ENCODE assay signal across 20 cellular contexts in genomic region chr5:56055859-56056258, GRCh38.
DNase-seq lines count a peak whose midpoint lies in the region; ATAC-seq and TF ChIP-seq lines count a peak whose summit lies in the region.
"Had no signal": no experiment of that assay in that cellular context is flagged by ENCODE, and none has a peak within 500 bp of the region (broad histone marks: within the 10 kb centered on the region; RNA-seq: fewer than 3 reads in every experiment).

No MANE protein-coding gene starts in this region.

- peaks cover 2% of the 10 kb centered on the region for H3K36me3 Mint-ChIP-seq in activated naive CD4-positive, alpha-beta T cell treated with anti-CD3 and anti-CD28 coated beads for 36 hours (ENCODE audit: low read depth)
- H3K36me3 Mint-ChIP-seq in activated naive CD4-positive, alpha-beta T cell treated with anti-CD3 and anti-CD28 coated beads, Interleukin-2, amount 50 U/mL, for 72 hours, result peaks cover 5 to 22% of the 10 kb centered on the region in 2 donors
- H3K36me3 Mint-ChIP-seq in T-cell, result peaks cover 3% of the 10 kb centered on the region
- peaks cover 0 to 29% (median 9%) of the 10 kb centered on the region in 5 donors for H3K36me3 Mint-ChIP-seq in naive thymus-derived CD4-positive, alpha-beta T cell
- H3K36me3 Mint-ChIP-seq in MCF 10A (ENCODE audit: insufficient read depth, unreplicated experiment), result no peaks in the 10 kb centered on the region
- H3K36me3 Mint-ChIP-seq in activated CD4-positive, alpha-beta T cell treated with anti-CD3 and anti-CD28 coated beads, Interleukin-2, amount 10 ng/mL, durations not matched to agents 24 days and 14 days (ENCODE audit: low read depth), result peaks cover 10% of the 10 kb centered on the region

- ATAC-seq in activated naive CD4-positive, alpha-beta T cell treated with anti-CD3 and anti-CD28 coated beads, Interleukin-2, amount 50 U/mL, for 72 hours, result no peak
- peak in 3 of 4 experiments; percentile 15 to 31 (median 17) for ATAC-seq in T-cell (replicated peaks in 1 of 4)
- no peak for ATAC-seq in naive thymus-derived CD4-positive, alpha-beta T cell
- ATAC-seq: foreskin keratinocyte had no signal

- no peak for DNase-seq in activated naive CD4-positive, alpha-beta T cell treated with anti-CD3 and anti-CD28 coated beads for 36 hours
- DNase-seq in activated naive CD4-positive, alpha-beta T cell treated with anti-CD3 and anti-CD28 coated beads, Interleukin-2, amount 50 U/mL, for 72 hours (ENCODE audit: low spot score in 2 of 2), result no peak
- DNase-seq in KBM-7 (peak; percentile 59), T-cell (no peak), MCF 10A (ENCODE audit: unreplicated experiment) (no peak), T-helper 9 cell (no peak)
- peak in 2 of 9 donors; percentile 8 to 31 for DNase-seq in naive thymus-derived CD4-positive, alpha-beta T cell
- no peak for DNase-seq in activated CD4-positive, alpha-beta T cell treated with anti-CD3 and anti-CD28 coated beads, Interleukin-2, amount 10 ng/mL, durations not matched to agents 24 days and 14 days
- DNase-seq: activated effector memory CD4-positive, alpha-beta T cell treated with anti-CD3 and anti-CD28 coated beads, Interleukin-2, amount 50 U/mL, for 16 hours; central memory CD4-positive, alpha-beta T cell; erythroblast; foreskin keratinocyte; H7; NCI-H1417; NCI-H2107; NCI-H526; SHP77; stimulated activated CD4-positive, alpha-beta T cell treated with anti-CD3 and anti-CD28 coated beads, Interleukin-4, amount 100 ng/mL, for 1 hour; upper lobe of left lung had no signal

- TF ChIP-seq CTCF in MCF 10A (IDR thresholded peaks at IDR 0.05; ENCODE audit: unreplicated experiment), result no peak

- no peaks in the 10 kb centered on the region for H3K27me3 Mint-ChIP-seq in activated naive CD4-positive, alpha-beta T cell treated with anti-CD3 and anti-CD28 coated beads for 36 hours (ENCODE audit: low read depth)
- H3K27me3 Mint-ChIP-seq in T-cell (no peaks in the 10 kb centered on the region), MCF 10A (ENCODE audit: insufficient read depth, unreplicated experiment) (peaks cover 33% of the 10 kb centered on the region)
- H3K27me3 Mint-ChIP-seq in naive thymus-derived CD4-positive, alpha-beta T cell, result peaks cover 0 to 2% (median 0%) of the 10 kb centered on the region in 5 donors
- peaks cover 3% of the 10 kb centered on the region for H3K27me3 Mint-ChIP-seq in activated CD4-positive, alpha-beta T cell treated with anti-CD3 and anti-CD28 coated beads, Interleukin-2, amount 10 ng/mL, durations not matched to agents 24 days and 14 days

- intact Hi-C loops in activated naive CD4-positive, alpha-beta T cell treated with anti-CD3 and anti-CD28 coated beads for 36 hours (cut with micrococcal nuclease), result loop anchor here (10.0 kb wide), 3 partner anchors 341 to 1119 kb away; partner anchors contain the start of genes GPBP1, MCIDAS and SLC38A9
- intact Hi-C loops in naive thymus-derived CD4-positive, alpha-beta T cell (cut with micrococcal nuclease), result loop anchor here in 1 of 2 donors (1.0 to 5.0 kb wide), 2 partner anchors 8 to 146 kb away; no protein-coding TSS in a partner anchor
- intact Hi-C loops in MCF 10A (cut with micrococcal nuclease), result loop anchor here (10.0 kb wide), 1 partner anchor 61 kb away; the partner anchor contains the start of gene IL6ST
- intact Hi-C loops in activated CD4-positive, alpha-beta T cell treated with anti-CD3 and anti-CD28 coated beads, Interleukin-2, amount 10 ng/mL, durations not matched to agents 24 days and 14 days (cut with micrococcal nuclease), result loop anchor here (5.0 kb wide), 3 partner anchors 44 to 199 kb away; no protein-coding TSS in a partner anchor

- POLR2A ChIA-PET in T-cell (lab: Charles Lee), result interaction anchor here in 1 of 2 donors (0.6 kb wide), 1 partner anchor 11 kb away, joined by 3 read pairs; no protein-coding TSS in a partner anchor
- POLR2A ChIA-PET in naive thymus-derived CD4-positive, alpha-beta T cell (lab: Charles Lee), result interaction anchor here (0.6 to 6.0 kb wide), 12 partner anchors 7 to 107 kb away, joined by 3 to 97 read pairs (median 4); partner anchors contain the start of gene IL6ST
- POLR2A ChIA-PET in MCF 10A (lab: Yijun Ruan, JAX), result interaction anchor here (1.5 kb wide), 1 partner anchor 23 kb away, joined by 3 read pairs; no protein-coding TSS in a partner anchor

- in situ Hi-C loops in KBM-7 (cut with MboI; ENCODE audit: low pct_unique_long_range_greater_than_20kb, low sequenced_read_pairs), result no loop called here

- no peaks in the 10 kb centered on the region for H3K9me3 ChIP-seq in naive thymus-derived CD4-positive, alpha-beta T cell (ENCODE audit: control insufficient read depth in 2 of 3, low read length in 3 of 3)
- H3K9me3 ChIP-seq: ascending aorta, upper lobe of left lung had no signal

- H3K27ac Mint-ChIP-seq in activated naive CD4-positive, alpha-beta T cell treated with anti-CD3 and anti-CD28 coated beads for 36 hours, result peak overlapping the region; percentile 38
- H3K27ac Mint-ChIP-seq in activated naive CD4-positive, alpha-beta T cell treated with anti-CD3 and anti-CD28 coated beads, Interleukin-2, amount 50 U/mL, for 72 hours, result peak overlapping the region in 1 of 2 donors; percentile 95
- peak overlapping the region; percentile 91 to 94 for H3K27ac Mint-ChIP-seq in T-cell
- peak overlapping the region in 8 of 9 donors; percentile 83 to 99 (median 92) for H3K27ac Mint-ChIP-seq in naive thymus-derived CD4-positive, alpha-beta T cell
- no peak overlapping the region for H3K27ac Mint-ChIP-seq in MCF 10A (ENCODE audit: low read depth, unreplicated experiment)
- no peak overlapping the region for H3K27ac Mint-ChIP-seq in activated CD4-positive, alpha-beta T cell treated with anti-CD3 and anti-CD28 coated beads, Interleukin-2, amount 10 ng/mL, durations not matched to agents 24 days and 14 days

- peak overlapping the region; percentile 60 for H3K27ac ChIP-seq in naive thymus-derived CD4-positive, alpha-beta T cell (ENCODE audit: low read depth, low read length)
- H3K27ac ChIP-seq: ascending aorta, foreskin keratinocyte, upper lobe of left lung had no signal

- no peaks in the 10 kb centered on the region for H3K27me3 ChIP-seq in naive thymus-derived CD4-positive, alpha-beta T cell (ENCODE audit: control insufficient read depth in 2 of 2, insufficient read depth in 2 of 2, low read length in 2 of 2)
- H3K27me3 ChIP-seq: ascending aorta, upper lobe of left lung had no signal

- H3K4me3 ChIP-seq in naive thymus-derived CD4-positive, alpha-beta T cell (ENCODE audit: low read length), result peak overlapping the region; percentile 21
- H3K4me3 ChIP-seq: ascending aorta, upper lobe of left lung had no signal

- CTCF ChIA-PET in activated naive CD4-positive, alpha-beta T cell treated with anti-CD3 and anti-CD28 coated beads for 36 hours (lab: Charles Lee), result interaction anchor here (0.9 kb wide), 1 partner anchor 10 kb away, joined by 3 read pairs; no protein-coding TSS in a partner anchor
- CTCF ChIA-PET in T-cell (lab: Charles Lee) (interaction anchor here in 1 of 2 donors (0.6 kb wide), 1 partner anchor 67 kb away, joined by 7 read pairs; no protein-coding TSS in a partner anchor), MCF 10A (lab: Yijun Ruan, JAX) (no interaction called here)
- CTCF ChIA-PET in naive thymus-derived CD4-positive, alpha-beta T cell (lab: Charles Lee), result interaction anchor here (0.9 to 2.0 kb wide), 3 partner anchors 12 to 68 kb away, joined by 3 to 4 read pairs (median 4); no protein-coding TSS in a partner anchor

- BruUV-seq in MCF 10A (replicated peaks; lab: Mats Ljungman, UMichigan), result no TSS peak

- H3K4me1 ChIP-seq in naive thymus-derived CD4-positive, alpha-beta T cell (ENCODE audit: control insufficient read depth in 2 of 2, insufficient read depth in 2 of 2, low read length in 2 of 2), result peaks cover 8 to 91% of the 10 kb centered on the region in 2 donors
- H3K4me1 ChIP-seq: ascending aorta had no signal

- no peaks in the 10 kb centered on the region for H3K36me3 ChIP-seq in naive thymus-derived CD4-positive, alpha-beta T cell (ENCODE audit: control insufficient read depth in 2 of 3, insufficient read depth in 3 of 3, low read length in 3 of 3)
- H3K36me3 ChIP-seq: ascending aorta, upper lobe of left lung had no signal

- H3K9me3 Mint-ChIP-seq in activated naive CD4-positive, alpha-beta T cell treated with anti-CD3 and anti-CD28 coated beads for 36 hours, result peaks cover 5% of the 10 kb centered on the region
- peaks cover 0 to 5% of the 10 kb centered on the region in 2 donors for H3K9me3 Mint-ChIP-seq in activated naive CD4-positive, alpha-beta T cell treated with anti-CD3 and anti-CD28 coated beads, Interleukin-2, amount 50 U/mL, for 72 hours
- H3K9me3 Mint-ChIP-seq in T-cell (no peaks in the 10 kb centered on the region), MCF 10A (ENCODE audit: unreplicated experiment) (no peaks in the 10 kb centered on the region)
- H3K9me3 Mint-ChIP-seq in naive thymus-derived CD4-positive, alpha-beta T cell, result peaks cover 0 to 11% (median 5%) of the 10 kb centered on the region in 11 donors
- peaks cover 12% of the 10 kb centered on the region for H3K9me3 Mint-ChIP-seq in activated CD4-positive, alpha-beta T cell treated with anti-CD3 and anti-CD28 coated beads, Interleukin-2, amount 10 ng/mL, durations not matched to agents 24 days and 14 days

- H3K4me3 Mint-ChIP-seq in activated naive CD4-positive, alpha-beta T cell treated with anti-CD3 and anti-CD28 coated beads for 36 hours, result peak overlapping the region; percentile 56
- H3K4me3 Mint-ChIP-seq in T-cell, result peak overlapping the region in 2 of 3 donors; percentile 3 to 68
- peak overlapping the region in 9 of 10 donors; percentile 47 to 83 (median 65) for H3K4me3 Mint-ChIP-seq in naive thymus-derived CD4-positive, alpha-beta T cell
- no peak overlapping the region for H3K4me3 Mint-ChIP-seq in MCF 10A (ENCODE audit: unreplicated experiment)
- H3K4me3 Mint-ChIP-seq in activated CD4-positive, alpha-beta T cell treated with anti-CD3 and anti-CD28 coated beads, Interleukin-2, amount 10 ng/mL, durations not matched to agents 24 days and 14 days, result no peak overlapping the region

- H3K4me1 Mint-ChIP-seq in activated naive CD4-positive, alpha-beta T cell treated with anti-CD3 and anti-CD28 coated beads for 36 hours (ENCODE audit: low read depth), result peaks cover 74% of the 10 kb centered on the region
- peaks cover 76 to 79% (median 78%) of the 10 kb centered on the region in 3 donors for H3K4me1 Mint-ChIP-seq in T-cell
- peaks cover 49 to 95% (median 76%) of the 10 kb centered on the region in 7 donors for H3K4me1 Mint-ChIP-seq in naive thymus-derived CD4-positive, alpha-beta T cell
- H3K4me1 Mint-ChIP-seq in MCF 10A (ENCODE audit: insufficient read depth, unreplicated experiment), result peaks cover 16% of the 10 kb centered on the region
- peaks cover 52% of the 10 kb centered on the region for H3K4me1 Mint-ChIP-seq in activated CD4-positive, alpha-beta T cell treated with anti-CD3 and anti-CD28 coated beads, Interleukin-2, amount 10 ng/mL, durations not matched to agents 24 days and 14 days

Comparison
In these comparisons a context has a peak if more than half of its experiments do, and no peak if none do; other contexts are left out.
1. H3K27ac Mint-ChIP-seq: peak in activated naive CD4-positive, alpha-beta T cell treated with anti-CD3 and anti-CD28 coated beads for 36 hours (single experiment), T-cell (2 of 2) and naive thymus-derived CD4-positive, alpha-beta T cell (8 of 9); none in MCF 10A (single experiment) and activated CD4-positive, alpha-beta T cell treated with anti-CD3 and anti-CD28 coated beads, Interleukin-2, amount 10 ng/mL, durations not matched to agents 24 days and 14 days (single experiment).
2. H3K4me3 Mint-ChIP-seq: peak in activated naive CD4-positive, alpha-beta T cell treated with anti-CD3 and anti-CD28 coated beads for 36 hours (single experiment), T-cell (2 of 3) and naive thymus-derived CD4-positive, alpha-beta T cell (9 of 10); none in MCF 10A (single experiment) and activated CD4-positive, alpha-beta T cell treated with anti-CD3 and anti-CD28 coated beads, Interleukin-2, amount 10 ng/mL, durations not matched to agents 24 days and 14 days (single experiment).
3. ATAC-seq: peak in T-cell (3 of 4); none in activated naive CD4-positive, alpha-beta T cell treated with anti-CD3 and anti-CD28 coated beads, Interleukin-2, amount 50 U/mL, for 72 hours (0 of 2) and naive thymus-derived CD4-positive, alpha-beta T cell (single experiment).